Comparison of ENCODE assay signal across 2 cellular contexts in the genomic region with DNA sequence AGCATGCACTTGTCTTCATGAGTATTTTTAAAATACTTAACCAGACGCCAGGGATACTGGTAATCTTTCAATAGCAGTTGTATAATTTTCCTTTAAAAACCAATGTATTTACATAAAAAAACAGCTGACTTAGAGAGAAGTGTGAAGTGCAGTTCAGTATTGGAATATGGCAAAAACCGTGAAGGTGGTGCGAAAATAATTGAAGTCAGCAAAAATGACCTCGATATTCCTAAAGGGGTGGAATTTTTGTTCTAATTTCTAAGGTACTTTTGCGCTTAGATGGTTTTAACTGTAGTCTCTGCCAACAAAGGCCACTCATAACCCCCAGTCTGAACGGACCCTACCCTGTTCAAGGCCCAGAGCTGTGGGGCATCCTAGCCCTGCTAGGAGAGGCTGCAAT.
A peak's percentile ranks its signal among the peaks of the same experiment; 100 is the strongest.
TF ChIP-seq lines count a peak whose summit lies in the region.

No MANE protein-coding gene starts in this region.

TF ChIP-seq in A549, 52 proteins besides CTCF, POLR2A, EP300 and RAD21:
- TF ChIP-seq MAFK (IDR thresholded peaks at IDR 0.05; ENCODE audit: partially characterized antibody) (peak; percentile 39), HDAC2 (IDR thresholded peaks at IDR 0.05) (no peak), ZNF302 (CRISPR knock-in tag; IDR thresholded peaks at IDR 0.05) (no peak)

TF ChIP-seq in IMR-90, 13 proteins besides CTCF, POLR2A, EP300 and RAD21:
- TF ChIP-seq FOS (IDR thresholded peaks at IDR 0.05; ENCODE audit: low read depth, low read length) (no peak), CHD1 (IDR thresholded peaks at IDR 0.05; ENCODE audit: low read depth, low read length) (no peak), MAFK (IDR thresholded peaks at IDR 0.05; ENCODE audit: low read depth, low read length) (0 out of 2 replicates have a peak, but pooled peaks have one; percentile 12), SMC3 (IDR thresholded peaks at IDR 0.05; ENCODE audit: low read depth, low read length) (no peak)
- TF ChIP-seq, protein P1, sequence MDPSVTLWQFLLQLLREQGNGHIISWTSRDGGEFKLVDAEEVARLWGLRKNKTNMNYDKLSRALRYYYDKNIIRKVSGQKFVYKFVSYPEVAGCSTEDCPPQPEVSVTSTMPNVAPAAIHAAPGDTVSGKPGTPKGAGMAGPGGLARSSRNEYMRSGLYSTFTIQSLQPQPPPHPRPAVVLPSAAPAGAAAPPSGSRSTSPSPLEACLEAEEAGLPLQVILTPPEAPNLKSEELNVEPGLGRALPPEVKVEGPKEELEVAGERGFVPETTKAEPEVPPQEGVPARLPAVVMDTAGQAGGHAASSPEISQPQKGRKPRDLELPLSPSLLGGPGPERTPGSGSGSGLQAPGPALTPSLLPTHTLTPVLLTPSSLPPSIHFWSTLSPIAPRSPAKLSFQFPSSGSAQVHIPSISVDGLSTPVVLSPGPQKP (IDR thresholded peaks at IDR 0.05; ENCODE audit: borderline replicate concordance, low read depth, low read length), result no peak
